ENCODE assay signal across 8 cellular contexts in genomic region chr21:33286600-33287456, GRCh38. TPM values are rescaled to one million over a fixed set of nuclear protein-coding genes. Genes with fewer than 3 reads are reported as not detected.
A peak's percentile ranks its signal among the peaks of the same experiment; 100 is the strongest.
DNase-seq lines count a peak whose midpoint lies in the region; ATAC-seq and TF ChIP-seq lines count a peak whose summit lies in the region.

No MANE protein-coding gene starts in this region.

- peaks cover 18% of the 10 kb centered on the region for H3K4me1 Mint-ChIP-seq in Caco-2 (ENCODE audit: low read depth, unreplicated experiment)
- peaks cover 45% of the 10 kb centered on the region for H3K4me1 Mint-ChIP-seq in osteocyte (ENCODE audit: unreplicated experiment)

- DNase-seq in Caco-2 (no peak), PC-9 (peak; percentile 62 to 66), fibroblast of gingiva (ENCODE audit: low read depth) (peak; percentile 12), osteocyte (ENCODE audit: extremely low spot score, unreplicated experiment) (no peak), medulla oblongata (ENCODE audit: extremely low spot score) (no peak)

- no TSS peak for BruUV-seq in Caco-2 (replicated peaks; lab: Mats Ljungman, UMichigan)
- BruUV-seq in PC-9 (replicated peaks; lab: Mats Ljungman, UMichigan) = no TSS peak

- H3K27me3 Mint-ChIP-seq in Caco-2 (ENCODE audit: insufficient read depth, unreplicated experiment) (no peaks in the 10 kb centered on the region), osteocyte (ENCODE audit: unreplicated experiment) (no peaks in the 10 kb centered on the region)

- peak overlapping the region; percentile 50 for H3K27ac Mint-ChIP-seq in Caco-2 (ENCODE audit: unreplicated experiment)
- peak overlapping the region; percentile 87 for H3K27ac Mint-ChIP-seq in osteocyte (ENCODE audit: unreplicated experiment)

- POLR2A ChIA-PET in Caco-2 (lab: Charles Lee) = no interaction called here
- POLR2A ChIA-PET in PC-9 (lab: Charles Lee; ENCODE audit: unreplicated experiment) = interaction anchor here (0.6 to 0.7 kb wide), 2 partner anchors 515 to 743 kb away, joined by 4 to 14 read pairs; partner anchors contain the start of gene PAXBP1

- H3K9me3 Mint-ChIP-seq in Caco-2 (ENCODE audit: unreplicated experiment) (no peaks in the 10 kb centered on the region), osteocyte (ENCODE audit: unreplicated experiment) (no peaks in the 10 kb centered on the region)

- H3K4me3 ChIP-seq in Caco-2 (ENCODE audit: low read depth, low read length) = no peak overlapping the region
- no peak overlapping the region for H3K4me3 ChIP-seq in PC-9

- H3K9me2 ChIP-seq in PC-9 (ENCODE audit: insufficient read depth) = no peaks in the 10 kb centered on the region

- CTCF ChIA-PET in Caco-2 (lab: Charles Lee) (no interaction called here), PC-9 (lab: Charles Lee) (interaction anchor here (1.5 kb wide), 1 partner anchor 74 kb away, joined by 3 read pairs; no protein-coding TSS in a partner anchor)

- H3K4me1 ChIP-seq in Caco-2 (peaks cover 13% of the 10 kb centered on the region), PC-9 (replicated peaks; ENCODE audit: insufficient read depth) (peaks cover 16% of the 10 kb centered on the region)

- H3K4me3 Mint-ChIP-seq in Caco-2 (ENCODE audit: unreplicated experiment) (no peak overlapping the region), osteocyte (ENCODE audit: unreplicated experiment) (peak overlapping the region; percentile 27)

- H3K36me3 Mint-ChIP-seq in Caco-2 (ENCODE audit: insufficient read depth, unreplicated experiment) (peaks cover 4% of the 10 kb centered on the region), osteocyte (ENCODE audit: unreplicated experiment) (peaks cover 20% of the 10 kb centered on the region)

- no peaks in the 10 kb centered on the region; the same call in 1 of the 2 replicates for H3F3A ChIP-seq in PC-9 (ENCODE audit: insufficient read depth, low read depth)

- TF ChIP-seq CTCF in Caco-2 (IDR thresholded peaks at IDR 0.05; ENCODE audit: insufficient read depth in 1 of 2, low read depth in 1 of 2, low read length in 1 of 2, severe bottlenecking in 1 of 2, unreplicated experiment in 1 of 2) (no peak), PC-9 (conservative IDR thresholded peaks at IDR 0.05) (no peak), osteocyte (IDR thresholded peaks at IDR 0.05) (no peak)

- H3K79me2 ChIP-seq in PC-9 (ENCODE audit: low read depth) = no peaks in the 10 kb centered on the region

- no peak overlapping the region for H2AFZ ChIP-seq in PC-9

- intact Hi-C loops in Caco-2 (cut with micrococcal nuclease; ENCODE audit: unreplicated experiment) = no loop called here
- intact Hi-C loops in PC-9 (cut with micrococcal nuclease; ENCODE audit: unreplicated experiment) = loop anchor here (1.0 kb wide), 1 partner anchor 18 kb away; no protein-coding TSS in a partner anchor

- no peak for ATAC-seq in GM21381 (IDR thresholded peaks at IDR 0.05; ENCODE audit: unreplicated experiment)
- ATAC-seq in GM18870 (IDR thresholded peaks at IDR 0.05; ENCODE audit: unreplicated experiment) = no peak
- ATAC-seq in GM21717 (IDR thresholded peaks at IDR 0.05; ENCODE audit: unreplicated experiment) = no peak

- no peaks in the 10 kb centered on the region for H3K36me3 ChIP-seq in Caco-2 (ENCODE audit: control insufficient read depth, insufficient read depth, low read length)
- no peaks in the 10 kb centered on the region for H3K36me3 ChIP-seq in PC-9 (ENCODE audit: low read depth)

- no peaks in the 10 kb centered on the region for H3K9me3 ChIP-seq in Caco-2
- no peaks in the 10 kb centered on the region for H3K9me3 ChIP-seq in PC-9 (ENCODE audit: insufficient read depth, low read depth)

- H3K27me3 ChIP-seq in Caco-2 (replicated peaks; ENCODE audit: control insufficient read depth, insufficient read depth, low read length) (no peaks in the 10 kb centered on the region), PC-9 (ENCODE audit: insufficient read depth, low read depth) (no peaks in the 10 kb centered on the region)

- peak overlapping the region; percentile 43 for H3K27ac ChIP-seq in PC-9

- peak overlapping the region; percentile 55 for H3K4me2 ChIP-seq in PC-9

- no peaks in the 10 kb centered on the region for H4K20me1 ChIP-seq in PC-9 (ENCODE audit: insufficient read depth)

RNA-seq across cellular contexts. Expression of gene IL10RB, which starts 20.7 kb away (rescaled TPM):
- total RNA-seq in Caco-2 (2022) (11.7 and 13.1 TPM in 2 replicates), PC-9 (2021) (18.3 and 23.1 TPM in 2 replicates), osteocyte (21.1 and 21.7 TPM in 2 replicates)

RNA-seq across cellular contexts. Expression of gene IFNAR1, which starts 37.9 kb away (rescaled TPM):
- 19.7 and 20.4 TPM in 2 replicates for total RNA-seq in Caco-2 (2022)
- 24.2 and 25.5 TPM in 2 replicates for total RNA-seq in PC-9 (2021)
- 42.7 and 42.8 TPM in 2 replicates for total RNA-seq in osteocyte

RNA-seq across cellular contexts. Expression of gene IFNAR2, which starts 57.1 kb away (rescaled TPM):
- total RNA-seq in Caco-2 (2022) (33.7 and 36.1 TPM in 2 replicates), PC-9 (2021) (8.5 and 10.3 TPM in 2 replicates), osteocyte (15.9 and 17.9 TPM in 2 replicates)

Comparison
In these comparisons a context has a peak if more than half of its experiments do, and no peak if none do; other contexts are left out.
1. DNase-seq: peak in PC-9 (2 of 2) and fibroblast of gingiva (single experiment); none in Caco-2 (0 of 2), osteocyte (single experiment) and medulla oblongata (single experiment).